Comparison of ENCODE assay signal across 14 cellular contexts in the genomic region with DNA sequence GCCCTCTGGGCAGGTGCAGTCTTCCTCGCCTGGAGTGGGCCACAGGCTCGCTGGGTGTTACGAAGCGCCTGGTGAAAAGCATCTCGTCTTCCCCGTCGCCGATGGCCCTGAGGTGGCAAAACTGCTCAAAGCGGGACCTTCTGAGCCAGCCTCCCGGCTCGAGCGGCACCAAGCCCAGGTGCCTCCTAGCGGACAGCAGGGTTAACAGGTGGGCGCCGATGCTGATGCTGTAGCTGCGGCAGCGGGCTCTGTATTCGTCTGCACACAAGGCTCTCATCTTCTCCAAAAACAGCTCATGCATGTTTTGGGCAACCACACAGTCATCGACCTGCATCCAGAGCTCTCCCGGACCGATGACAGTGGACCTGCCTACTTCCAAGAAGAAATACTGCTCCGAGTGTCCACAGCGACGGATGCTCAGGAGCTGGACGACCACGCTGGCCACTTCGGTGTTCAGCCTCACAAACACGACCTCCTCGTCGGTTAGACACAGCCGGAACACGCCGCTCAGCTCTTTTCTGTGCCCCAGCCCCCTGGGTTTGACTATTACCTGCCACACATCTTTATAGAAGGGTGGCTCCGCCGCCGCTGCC. TPM values are rescaled to one million over a fixed set of nuclear protein-coding genes. Genes with fewer than 3 reads are reported as not detected.
DNase-seq lines count a peak whose midpoint lies in the region; TF ChIP-seq lines count a peak whose summit lies in the region.
"Had no signal": no experiment of that assay in that cellular context is flagged by ENCODE, and none has a peak within 500 bp of the region (broad histone marks: within the 10 kb centered on the region; RNA-seq: fewer than 3 reads in every experiment).

No MANE protein-coding gene starts in this region.

- H3K27me3 ChIP-seq in HUES6 (ENCODE audit: control insufficient read depth, insufficient read depth, low read length) = peaks cover 69% of the 10 kb centered on the region
- peaks cover 42% of the 10 kb centered on the region for H3K27me3 ChIP-seq in neural cell (ENCODE audit: insufficient read depth, low read depth, low read length)

- no peak for TF ChIP-seq EP300 in neural cell (conservative IDR thresholded peaks at IDR 0.05; ENCODE audit: poor library complexity, severe bottlenecking)

- no peak for TF ChIP-seq RAD21 in neural cell (conservative IDR thresholded peaks at IDR 0.05)

- no peak overlapping the region for H3K27ac Mint-ChIP-seq in activated CD4-positive, alpha-beta memory T cell treated with anti-CD3 and anti-CD28 coated beads for 36 hours

- no peak overlapping the region for H3K4me3 Mint-ChIP-seq in activated CD4-positive, alpha-beta memory T cell treated with anti-CD3 and anti-CD28 coated beads for 36 hours

- DNase-seq in GM12865 (ENCODE audit: low read depth) (peak; percentile 13), dermis blood vessel endothelial cell (peak; percentile 2), middle frontal gyrus (ENCODE audit: extremely low spot score, low spot score) (no peak), Kasumi-1 (lab: John Stamatoyannopoulos, UW) (no peak), activated gamma-delta T cell (lab: John Stamatoyannopoulos, UW) (no peak)
- DNase-seq in activated CD4-positive, alpha-beta memory T cell treated with anti-CD3 and anti-CD28 coated beads for 36 hours = no peak
- DNase-seq: activated naive CD4-positive, alpha-beta T cell treated with Interleukin-2 at 50 U/mL for 16 hours; GDM1; KG1; T-helper 1 cell had no signal

- intact Hi-C loops in activated CD4-positive, alpha-beta memory T cell treated with anti-CD3 and anti-CD28 coated beads for 36 hours (cut with micrococcal nuclease) = no loop called here

- H3K4me3 ChIP-seq in GM12865 (ENCODE audit: low read depth, low read length) (no peak overlapping the region), HUES6 (ENCODE audit: low read depth, low read length) (peak overlapping the region; percentile 89), neural cell (ENCODE audit: low read length) (peak overlapping the region; percentile 78)

- no peaks in the 10 kb centered on the region for H3K9me3 Mint-ChIP-seq in activated CD4-positive, alpha-beta memory T cell treated with anti-CD3 and anti-CD28 coated beads for 36 hours

- H4K20me1 ChIP-seq in neural cell (ENCODE audit: insufficient read depth) = no peaks in the 10 kb centered on the region

- H3K36me3 Mint-ChIP-seq in activated CD4-positive, alpha-beta memory T cell treated with anti-CD3 and anti-CD28 coated beads for 36 hours = no peaks in the 10 kb centered on the region

- H3K9ac ChIP-seq in HUES6 (ENCODE audit: low read length) = peak overlapping the region; percentile 46
- peak overlapping the region; percentile 46 for H3K9ac ChIP-seq in neural cell (ENCODE audit: low read length)

- H3K9me3 ChIP-seq in HUES6 (ENCODE audit: control insufficient read depth, insufficient read depth, low read depth, low read length) (no peaks in the 10 kb centered on the region), neural cell (ENCODE audit: low read length) (no peaks in the 10 kb centered on the region)

- H3K27me3 Mint-ChIP-seq in activated CD4-positive, alpha-beta memory T cell treated with anti-CD3 and anti-CD28 coated beads for 36 hours = peaks cover 23% of the 10 kb centered on the region

- H3K4me1 Mint-ChIP-seq in activated CD4-positive, alpha-beta memory T cell treated with anti-CD3 and anti-CD28 coated beads for 36 hours (ENCODE audit: low read depth) = no peaks in the 10 kb centered on the region

- TF ChIP-seq CTCF in GM12865 (IDR thresholded peaks at IDR 0.05; ENCODE audit: insufficient read depth, low read depth, low read length, missing control alignments) (no peak), neural cell (IDR thresholded peaks at IDR 0.05; ENCODE audit: poor library complexity, severe bottlenecking) (peak; percentile 24)

- H3K36me3 ChIP-seq in HUES6 (ENCODE audit: control insufficient read depth, insufficient read depth, low read length) (no peaks in the 10 kb centered on the region), neural cell (ENCODE audit: insufficient read depth, low read length) (no peaks in the 10 kb centered on the region)

- H3K27ac ChIP-seq in HUES6 (ENCODE audit: low read depth, low read length) = no peak overlapping the region
- H3K27ac ChIP-seq in neural cell (ENCODE audit: low read length) = no peak overlapping the region

- CTCF ChIA-PET in activated CD4-positive, alpha-beta memory T cell treated with anti-CD3 and anti-CD28 coated beads for 36 hours (lab: Charles Lee) = no interaction called here

- no peak overlapping the region for H2AFZ ChIP-seq in neural cell (ENCODE audit: low read depth, low read length)

- POLR2A ChIA-PET in activated CD4-positive, alpha-beta memory T cell treated with anti-CD3 and anti-CD28 coated beads for 36 hours (lab: Charles Lee) = no interaction called here

- H3K79me2 ChIP-seq in neural cell (replicated peaks; ENCODE audit: insufficient read depth, low read length) = no peaks in the 10 kb centered on the region

- H3K4me1 ChIP-seq in HUES6 (ENCODE audit: control insufficient read depth, insufficient read depth, low read length) = peaks cover 32% of the 10 kb centered on the region

- no peak overlapping the region for H3K4me2 ChIP-seq in neural cell (ENCODE audit: low read length)

- H3F3A ChIP-seq in neural cell (ENCODE audit: insufficient read depth, low read length, poor library complexity, severe bottlenecking) = no peaks in the 10 kb centered on the region

- no peaks in the 10 kb centered on the region for H3K9me2 ChIP-seq in neural cell (ENCODE audit: insufficient read depth, low read length)

TF ChIP-seq in neural cell, 6 proteins besides CTCF, POLR2A, EP300 and RAD21:
- TF ChIP-seq TAF1 (IDR thresholded peaks at IDR 0.05; ENCODE audit: low read depth) (no peak), POLR2AphosphoS5 (IDR thresholded peaks at IDR 0.05) (no peak), MXI1 (conservative IDR thresholded peaks at IDR 0.05; ENCODE audit: poor library complexity, severe bottlenecking) (no peak)

RNA-seq across cellular contexts. Expression of gene IRS4, which starts 1.2 kb away (rescaled TPM):
- under 0.01 and 0.17 TPM in 2 replicates for total RNA-seq in dermis blood vessel endothelial cell
- 2.1 and 3.8 TPM in 2 replicates for polyA plus RNA-seq in neural cell
- polyA minus RNA-seq in neural cell = 10.7 and 11.2 TPM in 2 replicates
- total RNA-seq in activated CD4-positive, alpha-beta memory T cell treated with anti-CD3 and anti-CD28 coated beads for 36 hours = not detected
- total RNA-seq: fibroblast of villous mesenchyme, pulmonary artery endothelial cell had no signal

Comparison
In these comparisons a context has a peak if more than half of its experiments do, and no peak if none do; other contexts are left out.
1. DNase-seq: peak in GM12865 (single experiment) and dermis blood vessel endothelial cell (single experiment); none in middle frontal gyrus (single experiment), Kasumi-1 (0 of 2), activated gamma-delta T cell (single experiment) and activated CD4-positive, alpha-beta memory T cell treated with anti-CD3 and anti-CD28 coated beads for 36 hours (single experiment).